Comparison of ENCODE assay signal across 8 cellular contexts in the genomic region with DNA sequence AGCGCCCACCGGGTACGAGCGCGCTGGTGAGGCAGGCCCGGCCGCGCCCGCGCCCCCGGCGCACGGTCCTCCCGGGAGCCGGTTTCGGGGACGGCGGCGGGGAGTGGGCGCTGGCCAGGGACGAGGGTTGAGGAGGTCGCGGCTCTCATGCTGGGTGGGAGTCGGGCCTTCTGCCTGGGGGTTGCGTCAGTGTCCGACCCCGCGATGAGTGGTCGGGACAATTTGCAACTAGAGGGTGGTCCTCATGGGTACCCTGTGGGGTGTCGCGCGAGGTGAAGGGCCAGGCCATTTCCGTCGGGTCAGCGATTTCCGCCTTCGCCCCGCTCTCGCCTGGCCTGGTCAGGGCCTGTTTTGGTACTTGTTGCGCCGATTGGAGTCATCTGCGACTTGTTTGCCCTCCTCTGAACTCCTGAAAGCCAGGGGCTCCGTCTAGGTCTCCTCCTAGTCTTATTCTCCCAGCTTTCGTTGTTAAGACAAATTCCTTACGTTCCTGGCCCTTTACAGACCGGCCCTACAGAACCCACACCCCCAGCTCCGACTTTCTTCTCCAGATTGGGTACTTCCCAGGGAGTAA. TPM values are rescaled to one million over a fixed set of nuclear protein-coding genes. Genes with fewer than 3 reads are reported as not detected.
DNase-seq lines count a peak whose midpoint lies in the region; ATAC-seq, FAIRE-seq and TF ChIP-seq lines count a peak whose summit lies in the region.

No MANE protein-coding gene starts in this region.

- DNase-seq in CD4-positive, alpha-beta memory T cell = peak in 1 of 5 donors; percentile 38
- DNase-seq in K562 (ENCODE audit: extremely low read depth in 1 of 4, low spot score in 3 of 4) = peak in 2 of 4 experiments; percentile 39 to 53
- peak; percentile 18 for DNase-seq in kidney glomerular epithelial cell (lab: John Stamatoyannopoulos, UW)
- no peak for DNase-seq in GF-D8 (lab: John Stamatoyannopoulos, UW)

- ATAC-seq in GM19455 (IDR thresholded peaks at IDR 0.05; ENCODE audit: unreplicated experiment) (peak; percentile 9), K562 (peak; percentile 7; the same call in 2 of the 3 replicates), GM18519 (IDR thresholded peaks at IDR 0.05; ENCODE audit: low FRiP score, unreplicated experiment) (no peak)

- H3K27me3 Mint-ChIP-seq in CD4-positive, alpha-beta memory T cell = no peaks in the 10 kb centered on the region
- H3K27me3 Mint-ChIP-seq in stimulated activated naive CD8-positive, alpha-beta T cell treated with anti-CD3 and anti-CD28 coated beads, Interleukin-15, Interleukin-2, amounts not matched to agents 100 ng/mL and 50 ng/mL, for 24 hours = no peaks in the 10 kb centered on the region

- TF ChIP-seq POLR2A in K562 (conservative IDR thresholded peaks at IDR 0.05) = no peak

- TF ChIP-seq CTCF in LNCAP (IDR thresholded peaks at IDR 0.05) (peak; percentile 23; the same call in 1 of the 2 replicates), K562 (IDR thresholded peaks at IDR 0.05 in 2 of 3, conservative IDR thresholded peaks at IDR 0.05 in 1 of 3; ENCODE audit: insufficient read depth in 2 of 3, low read depth in 1 of 3, low read length in 3 of 3) (no peak)

- peak overlapping the region; percentile 94 to 98 for H3K9ac ChIP-seq in K562 (ENCODE audit: insufficient read depth in 1 of 2, low read depth in 2 of 2, low read length in 2 of 2)

- H3K4me2 ChIP-seq in K562 (ENCODE audit: insufficient read depth, low read length) = peak overlapping the region; percentile 98

- 1% methylated on average over 36 of the region's 47 CpGs for WGBS in K562 (ENCODE audit: insufficient coverage, low coverage, missing lambda C conversion rate)

- H3K27me3 ChIP-seq in CD4-positive, alpha-beta memory T cell (ENCODE audit: insufficient read depth, low read length) = no peaks in the 10 kb centered on the region
- H3K27me3 ChIP-seq in K562 (ENCODE audit: control insufficient read depth in 2 of 2, insufficient read depth in 2 of 2, low read length in 2 of 2) = no peaks in the 10 kb centered on the region

- intact Hi-C loops in CD4-positive, alpha-beta memory T cell (cut with micrococcal nuclease) = loop anchor here (1.0 to 10.0 kb wide), 4 partner anchors 16 to 304 kb away; a partner anchor contains a TSS
- intact Hi-C loops in K562 (cut with micrococcal nuclease) = loop anchor here (2.0 to 5.0 kb wide), 2 partner anchors 58 to 271 kb away; a partner anchor contains a TSS

- H3K4me1 ChIP-seq in CD4-positive, alpha-beta memory T cell (ENCODE audit: insufficient read depth, low read length) = peaks cover 53% of the 10 kb centered on the region
- peaks cover 23 to 28% of the 10 kb centered on the region in 2 experiments; a peak in 4 of 5 replicates for H3K4me1 ChIP-seq in K562 (replicated peaks in 1 of 2; ENCODE audit: control insufficient read depth in 2 of 2, insufficient read depth in 2 of 2, low read length in 2 of 2)

- in situ Hi-C loops in K562 (cut with MboI) = no loop called here

- peak overlapping the region; percentile 75 to 97 (median 94) for H3K27ac Mint-ChIP-seq in CD4-positive, alpha-beta memory T cell
- peak overlapping the region; percentile 57 for H3K27ac Mint-ChIP-seq in stimulated activated naive CD8-positive, alpha-beta T cell treated with anti-CD3 and anti-CD28 coated beads, Interleukin-15, Interleukin-2, amounts not matched to agents 100 ng/mL and 50 ng/mL, for 24 hours

- peak overlapping the region; percentile 74 to 94 (median 94) for H3K4me3 Mint-ChIP-seq in CD4-positive, alpha-beta memory T cell
- H3K4me3 Mint-ChIP-seq in stimulated activated naive CD8-positive, alpha-beta T cell treated with anti-CD3 and anti-CD28 coated beads, Interleukin-15, Interleukin-2, amounts not matched to agents 100 ng/mL and 50 ng/mL, for 24 hours = peak overlapping the region; percentile 88

- H4K20me1 ChIP-seq in K562 (replicated peaks; ENCODE audit: control insufficient read depth, insufficient read depth, low read length) = peaks cover 12% of the 10 kb centered on the region

- H3K9me3 ChIP-seq in CD4-positive, alpha-beta memory T cell (ENCODE audit: control insufficient read depth in 1 of 2, low read length in 2 of 2) = no peaks in the 10 kb centered on the region
- no peaks in the 10 kb centered on the region for H3K9me3 ChIP-seq in K562 (replicated peaks; ENCODE audit: control insufficient read depth, insufficient read depth, low read depth, low read length)

- POLR2A ChIA-PET in CD4-positive, alpha-beta memory T cell (lab: Charles Lee; ENCODE audit: partially characterized antibody) = interaction anchor here (0.9 to 2.2 kb wide), 5 partner anchors 15 to 168 kb away, joined by 3 to 30 read pairs (median 6); a partner anchor contains a TSS
- POLR2A ChIA-PET in K562 (lab: Yijun Ruan, JAX) = no interaction called here

- FAIRE-seq in K562 (lab: Jason Lieb, UNC) = no peak

- H3K36me3 ChIP-seq in CD4-positive, alpha-beta memory T cell (ENCODE audit: insufficient read depth, low read length) = no peaks in the 10 kb centered on the region
- H3K36me3 ChIP-seq in K562 (ENCODE audit: control insufficient read depth, insufficient read depth, low read length) = peaks cover 3% of the 10 kb centered on the region; the same call in 2 of the 3 replicates

- H2AFZ ChIP-seq in K562 (ENCODE audit: low read depth, low read length) = peak overlapping the region; percentile 88

- CTCF ChIA-PET in CD4-positive, alpha-beta memory T cell (lab: Charles Lee; ENCODE audit: partially characterized antibody) = interaction anchor here (0.8 kb wide), 1 partner anchor 195 kb away, joined by 3 read pairs; no protein-coding TSS in a partner anchor
- CTCF ChIA-PET in K562 (lab: Yijun Ruan, JAX; ENCODE audit: low intra/inter-chr PET ratio) = no interaction called here

- H3K4me1 Mint-ChIP-seq in CD4-positive, alpha-beta memory T cell = peaks cover 30 to 57% (median 46%) of the 10 kb centered on the region in 4 donors
- peaks cover 58% of the 10 kb centered on the region for H3K4me1 Mint-ChIP-seq in stimulated activated naive CD8-positive, alpha-beta T cell treated with anti-CD3 and anti-CD28 coated beads, Interleukin-15, Interleukin-2, amounts not matched to agents 100 ng/mL and 50 ng/mL, for 24 hours (ENCODE audit: low read depth)

- TF ChIP-seq RAD21 in K562 (CRISPR knock-in tag; conservative IDR thresholded peaks at IDR 0.05 in 1 of 2, IDR thresholded peaks at IDR 0.05 in 1 of 2) = no peak

- no peaks in the 10 kb centered on the region for H3K9me1 ChIP-seq in K562 (ENCODE audit: control insufficient read depth, insufficient read depth, low read length)

- TF ChIP-seq EP300 in K562 (IDR thresholded peaks at IDR 0.05; ENCODE audit: low read length) = no peak

- H3K9me3 Mint-ChIP-seq in CD4-positive, alpha-beta memory T cell = no peaks in the 10 kb centered on the region
- H3K9me3 Mint-ChIP-seq in stimulated activated naive CD8-positive, alpha-beta T cell treated with anti-CD3 and anti-CD28 coated beads, Interleukin-15, Interleukin-2, amounts not matched to agents 100 ng/mL and 50 ng/mL, for 24 hours = no peaks in the 10 kb centered on the region

- H3K27ac ChIP-seq in CD4-positive, alpha-beta memory T cell (ENCODE audit: low read depth, low read length) = peak overlapping the region; percentile 88
- H3K27ac ChIP-seq in K562 (ENCODE audit: extremely low read depth, low read depth, low read length) = peak overlapping the region; percentile 99

- H3K4me3 ChIP-seq in CD4-positive, alpha-beta memory T cell (ENCODE audit: low read length in 2 of 2) = peak overlapping the region; percentile 79 to 94
- H3K4me3 ChIP-seq in K562 = peak overlapping the region; percentile 81

- peaks cover 53% of the 10 kb centered on the region for H3K79me2 ChIP-seq in K562 (ENCODE audit: control insufficient read depth, insufficient read depth, low read length)

- no TSS peak for BruUV-seq in K562 (replicated peaks; lab: Mats Ljungman, UMichigan)

- peaks cover 0 to 6% of the 10 kb centered on the region in 2 donors for H3K36me3 Mint-ChIP-seq in CD4-positive, alpha-beta memory T cell
- no peaks in the 10 kb centered on the region for H3K36me3 Mint-ChIP-seq in stimulated activated naive CD8-positive, alpha-beta T cell treated with anti-CD3 and anti-CD28 coated beads, Interleukin-15, Interleukin-2, amounts not matched to agents 100 ng/mL and 50 ng/mL, for 24 hours (ENCODE audit: low read depth)

RNA-seq across cellular contexts. Expression of a gene that starts 14.9 kb away (rescaled TPM):
- total RNA-seq in CD4-positive, alpha-beta memory T cell = 10 to 100 TPM; 58.1 to 62.9 TPM
- polyA plus RNA-seq in CD4-positive, alpha-beta memory T cell = 10 to 100 TPM; 28.2 to 59.6 TPM
- total RNA-seq in K562 (2011; cell fraction: chromatin; rRNA removed; ENCODE audit: low replicate concordance) = 23.6 and 31.0 TPM in 2 replicates
- total RNA-seq in K562 (2011; cell fraction: nucleolus; rRNA removed) = 14.6 and 17.7 TPM in 2 replicates
- total RNA-seq in K562 (2011; cell fraction: nucleoplasm; rRNA removed) = 16.4 and 21.2 TPM in 2 replicates
- total RNA-seq in K562 (2014; rRNA removed) (9.5 and 13.7 TPM in 2 replicates), K562 (2014; rRNA removed; fragmentation: Illumina TruSeq; extraction: Trizol) (9.7 and 13.8 TPM in 2 replicates), K562 (2015; rRNA removed; fragmentation: Illumina TruSeq; extraction: Trizol) (10.3 and 11.9 TPM in 2 replicates), K562 (2021) (34.4 and 35.4 TPM in 2 replicates)
- polyA plus RNA-seq in K562 (2011; rRNA removed) (16.0 and 17.2 TPM in 2 replicates), K562 (2014; fragmentation: Illumina TruSeq; extraction: Trizol) (41.8 and 49.4 TPM in 2 replicates), K562 (2014; fragmentation: Nextera tagmentation; extraction: Ambion mirVana) (1 to 10 TPM; 2.1 to 2.3 TPM), K562 (2014; rRNA removed) (21.6 and 25.1 TPM in 2 replicates)
- polyA plus RNA-seq in K562 (2011; cell fraction: cytosol; rRNA removed) = 13.5 and 27.6 TPM in 2 replicates
- 13.9 and 22.0 TPM in 2 replicates for polyA plus RNA-seq in K562 (2011; cell fraction: nucleus; rRNA removed)
- polyA plus RNA-seq in K562 (2012) = 28.6 and 41.3 TPM in 2 replicates
- polyA minus RNA-seq in K562 (2011; rRNA and poly(A)+ RNA removed) = 13.7 and 14.0 TPM in 2 replicates
- polyA minus RNA-seq in K562 (2011; cell fraction: cytosol; rRNA and poly(A)+ RNA removed) = 15.2 and 15.6 TPM in 2 replicates
- polyA minus RNA-seq in K562 (2011; cell fraction: nucleus; rRNA and poly(A)+ RNA removed) = 5.9 and 8.3 TPM in 2 replicates

RNA-seq across cellular contexts. Expression of a gene that starts 15.1 kb away (rescaled TPM):
- 1 to 10 TPM; 5.3 TPM for total RNA-seq in CD4-positive, alpha-beta memory T cell
- 1 to 10 TPM; 1.0 to 1.9 TPM for polyA plus RNA-seq in CD4-positive, alpha-beta memory T cell
- total RNA-seq in K562 (2011; cell fraction: chromatin; rRNA removed; ENCODE audit: low replicate concordance) = 0.67 and 1.7 TPM in 2 replicates
- total RNA-seq in K562 (2011; cell fraction: nucleolus; rRNA removed) = 0.53 and 0.67 TPM in 2 replicates
- 0.95 and 1.5 TPM in 2 replicates for total RNA-seq in K562 (2011; cell fraction: nucleoplasm; rRNA removed)
- 0.20 and 0.68 TPM in 2 replicates for total RNA-seq in K562 (2014; rRNA removed)
- 0.58 and 0.70 TPM in 2 replicates for total RNA-seq in K562 (2014; rRNA removed; fragmentation: Illumina TruSeq; extraction: Trizol)
- total RNA-seq in K562 (2015; rRNA removed; fragmentation: Illumina TruSeq; extraction: Trizol) = 0.57 and 0.62 TPM in 2 replicates
- 0.36 and 0.42 TPM in 2 replicates for total RNA-seq in K562 (2021)
- polyA plus RNA-seq in K562 (2011; rRNA removed) = 0.17 and 0.57 TPM in 2 replicates
- polyA plus RNA-seq in K562 (2011; cell fraction: cytosol; rRNA removed) = 0.03 and 0.22 TPM in 2 replicates
- polyA plus RNA-seq in K562 (2011; cell fraction: nucleus; rRNA removed) = 0.27 and 0.73 TPM in 2 replicates
- polyA plus RNA-seq in K562 (2012) = 0.29 and 0.30 TPM in 2 replicates
- 0.29 and 0.43 TPM in 2 replicates for polyA plus RNA-seq in K562 (2014; fragmentation: Illumina TruSeq; extraction: Trizol)
- polyA plus RNA-seq in K562 (2014; fragmentation: Nextera tagmentation; extraction: Ambion mirVana) = under 1 TPM; 0.14 to 0.31 TPM
- 0.32 and 0.34 TPM in 2 replicates for polyA plus RNA-seq in K562 (2014; rRNA removed)
- 0.32 and 1.0 TPM in 2 replicates for polyA minus RNA-seq in K562 (2011; rRNA and poly(A)+ RNA removed)
- 0.18 and 0.19 TPM in 2 replicates for polyA minus RNA-seq in K562 (2011; cell fraction: cytosol; rRNA and poly(A)+ RNA removed)
- 0.13 and 0.89 TPM in 2 replicates for polyA minus RNA-seq in K562 (2011; cell fraction: nucleus; rRNA and poly(A)+ RNA removed)

RNA-seq across cellular contexts. Expression of a gene that starts 36.9 kb away (rescaled TPM):
- not detected for total RNA-seq in CD4-positive, alpha-beta memory T cell
- not detected for polyA plus RNA-seq in CD4-positive, alpha-beta memory T cell
- not detected in 2 replicates for total RNA-seq in K562 (2011; cell fraction: chromatin; rRNA removed; ENCODE audit: low replicate concordance)
- total RNA-seq in K562 (2011; cell fraction: nucleolus; rRNA removed) = not detected in 2 replicates
- total RNA-seq in K562 (2011; cell fraction: nucleoplasm; rRNA removed) = not detected in 2 replicates
- total RNA-seq in K562 (2014; rRNA removed) (not detected in 2 replicates), K562 (2014; rRNA removed; fragmentation: Illumina TruSeq; extraction: Trizol) (not detected in 2 replicates), K562 (2015; rRNA removed; fragmentation: Illumina TruSeq; extraction: Trizol) (not detected in 2 replicates), K562 (2021) (not detected in 2 replicates)
- polyA plus RNA-seq in K562 (2011; rRNA removed) (not detected in 2 replicates), K562 (2014; fragmentation: Illumina TruSeq; extraction: Trizol) (not detected in 2 replicates), K562 (2014; fragmentation: Nextera tagmentation; extraction: Ambion mirVana) (not detected), K562 (2014; rRNA removed) (not detected in 2 replicates)
- not detected in 2 replicates for polyA plus RNA-seq in K562 (2011; cell fraction: cytosol; rRNA removed)
- not detected in 2 replicates for polyA plus RNA-seq in K562 (2011; cell fraction: nucleus; rRNA removed)
- not detected in 2 replicates for polyA plus RNA-seq in K562 (2012)
- not detected in 2 replicates for polyA minus RNA-seq in K562 (2011; rRNA and poly(A)+ RNA removed)
- not detected in 2 replicates for polyA minus RNA-seq in K562 (2011; cell fraction: cytosol; rRNA and poly(A)+ RNA removed)
- not detected in 2 replicates for polyA minus RNA-seq in K562 (2011; cell fraction: nucleus; rRNA and poly(A)+ RNA removed)

RNA-seq across cellular contexts. Expression of a gene that starts 42.4 kb away (rescaled TPM):
- total RNA-seq in CD4-positive, alpha-beta memory T cell = 10 to 100 TPM; 24.6 to 25.4 TPM
- 10 to 100 TPM; 26.4 to 41.5 TPM for polyA plus RNA-seq in CD4-positive, alpha-beta memory T cell
- total RNA-seq in K562 (2011; cell fraction: chromatin; rRNA removed; ENCODE audit: low replicate concordance) = 4.7 and 8.8 TPM in 2 replicates
- total RNA-seq in K562 (2011; cell fraction: nucleolus; rRNA removed) = 2.0 and 3.0 TPM in 2 replicates
- 3.7 and 4.2 TPM in 2 replicates for total RNA-seq in K562 (2011; cell fraction: nucleoplasm; rRNA removed)
- total RNA-seq in K562 (2014; rRNA removed) = 4.8 and 6.8 TPM in 2 replicates
- total RNA-seq in K562 (2014; rRNA removed; fragmentation: Illumina TruSeq; extraction: Trizol) = 10.8 and 11.0 TPM in 2 replicates
- 6.9 TPM in 2 replicates for total RNA-seq in K562 (2015; rRNA removed; fragmentation: Illumina TruSeq; extraction: Trizol)
- total RNA-seq in K562 (2021) = 6.2 and 6.7 TPM in 2 replicates
- 2.2 and 7.8 TPM in 2 replicates for polyA plus RNA-seq in K562 (2011; rRNA removed)
- polyA plus RNA-seq in K562 (2011; cell fraction: cytosol; rRNA removed) = 1.1 and 1.7 TPM in 2 replicates
- polyA plus RNA-seq in K562 (2011; cell fraction: nucleus; rRNA removed) = 3.2 and 3.3 TPM in 2 replicates
- polyA plus RNA-seq in K562 (2012) = 5.3 and 6.6 TPM in 2 replicates
- 5.9 and 8.3 TPM in 2 replicates for polyA plus RNA-seq in K562 (2014; fragmentation: Illumina TruSeq; extraction: Trizol)
- 10 to 100 TPM; 11.1 to 17.6 TPM for polyA plus RNA-seq in K562 (2014; fragmentation: Nextera tagmentation; extraction: Ambion mirVana)
- 4.9 and 6.6 TPM in 2 replicates for polyA plus RNA-seq in K562 (2014; rRNA removed)
- 9.2 and 14.1 TPM in 2 replicates for polyA minus RNA-seq in K562 (2011; rRNA and poly(A)+ RNA removed)
- polyA minus RNA-seq in K562 (2011; cell fraction: cytosol; rRNA and poly(A)+ RNA removed) = 2.0 and 6.1 TPM in 2 replicates
- polyA minus RNA-seq in K562 (2011; cell fraction: nucleus; rRNA and poly(A)+ RNA removed) = 3.0 and 3.2 TPM in 2 replicates

RNA-seq across cellular contexts. Expression of a gene that starts 57.4 kb away (rescaled TPM):
- 10 to 100 TPM; 17.9 to 18.0 TPM for total RNA-seq in CD4-positive, alpha-beta memory T cell
- polyA plus RNA-seq in CD4-positive, alpha-beta memory T cell = 10 to 100 TPM in 1 of 2 donors, 1 to 10 TPM in 1; 9.5 to 19.0 TPM
- total RNA-seq in K562 (2011; cell fraction: chromatin; rRNA removed; ENCODE audit: low replicate concordance) = 20.1 and 25.2 TPM in 2 replicates
- total RNA-seq in K562 (2011; cell fraction: nucleolus; rRNA removed) = 18.3 and 21.2 TPM in 2 replicates
- 14.8 and 19.4 TPM in 2 replicates for total RNA-seq in K562 (2011; cell fraction: nucleoplasm; rRNA removed)
- total RNA-seq in K562 (2014; rRNA removed) = 13.7 and 16.3 TPM in 2 replicates
- 10.0 TPM in 2 replicates for total RNA-seq in K562 (2014; rRNA removed; fragmentation: Illumina TruSeq; extraction: Trizol)
- total RNA-seq in K562 (2015; rRNA removed; fragmentation: Illumina TruSeq; extraction: Trizol) = 11.5 and 12.5 TPM in 2 replicates
- total RNA-seq in K562 (2021) = 11.2 and 12.4 TPM in 2 replicates
- 13.3 and 14.5 TPM in 2 replicates for polyA plus RNA-seq in K562 (2011; rRNA removed)
- 9.0 and 10.8 TPM in 2 replicates for polyA plus RNA-seq in K562 (2011; cell fraction: cytosol; rRNA removed)
- 23.0 and 23.8 TPM in 2 replicates for polyA plus RNA-seq in K562 (2011; cell fraction: nucleus; rRNA removed)
- 9.4 and 13.7 TPM in 2 replicates for polyA plus RNA-seq in K562 (2012)
- 14.9 and 19.1 TPM in 2 replicates for polyA plus RNA-seq in K562 (2014; fragmentation: Illumina TruSeq; extraction: Trizol)
- 1 to 10 TPM; 5.1 to 8.3 TPM for polyA plus RNA-seq in K562 (2014; fragmentation: Nextera tagmentation; extraction: Ambion mirVana)
- polyA plus RNA-seq in K562 (2014; rRNA removed) = 12.4 and 13.1 TPM in 2 replicates
- polyA minus RNA-seq in K562 (2011; rRNA and poly(A)+ RNA removed) = 5.3 and 7.0 TPM in 2 replicates
- polyA minus RNA-seq in K562 (2011; cell fraction: cytosol; rRNA and poly(A)+ RNA removed) = 5.5 and 6.1 TPM in 2 replicates
- 10.0 and 14.0 TPM in 2 replicates for polyA minus RNA-seq in K562 (2011; cell fraction: nucleus; rRNA and poly(A)+ RNA removed)
